11 cellular contexts compared by ENCODE assay signal in the genomic region with DNA sequence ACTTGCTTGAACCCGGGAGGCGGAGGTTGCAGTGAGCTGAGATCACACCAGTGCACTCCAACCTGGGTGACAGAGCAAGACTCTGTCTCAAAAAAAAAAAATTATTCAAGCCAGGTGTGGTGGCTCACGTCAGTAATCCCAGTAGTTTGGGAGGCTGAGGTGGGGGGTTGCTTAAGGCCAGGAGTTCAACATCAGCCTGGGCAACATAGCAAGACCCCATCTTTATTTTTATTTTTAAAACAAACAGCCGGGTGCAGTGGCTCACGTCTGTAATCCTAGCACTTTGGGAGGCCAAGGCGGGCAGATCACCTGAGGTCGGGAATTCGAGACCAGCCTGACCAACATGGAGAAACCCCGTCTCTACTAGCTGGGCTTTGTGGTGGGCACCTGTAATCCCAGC. TPM values are rescaled to one million over a fixed set of nuclear protein-coding genes. Genes with fewer than 3 reads are reported as not detected.
A peak's percentile ranks its signal among the peaks of the same experiment; 100 is the strongest.
DNase-seq lines count a peak whose midpoint lies in the region; ATAC-seq, FAIRE-seq and TF ChIP-seq lines count a peak whose summit lies in the region.
"Not testable (repeated sequence)": the region's sequence is repeated elsewhere in the genome, so short reads cannot be mapped to it uniquely, and the experiment has no call there.
"Had no signal": no experiment of that assay in that cellular context is flagged by ENCODE, and none has a peak within 500 bp of the region (broad histone marks: within the 10 kb centered on the region; RNA-seq: fewer than 3 reads in every experiment).

No MANE protein-coding gene starts in this region.

- H3K9me1 ChIP-seq in K562 (ENCODE audit: control insufficient read depth, insufficient read depth, low read length) = not testable (repeated sequence)

- not testable (repeated sequence) for H3K9ac ChIP-seq in K562 (ENCODE audit: insufficient read depth in 1 of 2, low read depth in 2 of 2, low read length in 2 of 2)

- not testable (repeated sequence) for H3K27me3 Mint-ChIP-seq in T-helper 17 cell

- H3K27ac Mint-ChIP-seq in T-helper 17 cell = peak overlapping the region; percentile 45

- not testable (repeated sequence) for H3K4me1 ChIP-seq in HEK293 (ENCODE audit: control insufficient read depth, insufficient read depth, low read length); K562 (replicated peaks in 1 of 2; ENCODE audit: control insufficient read depth in 2 of 2, insufficient read depth in 2 of 2, low read length in 2 of 2)

- H3K4me3 ChIP-seq in HEK293 (ENCODE audit: low read depth, low read length); K562: not testable (repeated sequence)

- not testable (repeated sequence) for FAIRE-seq in K562 (lab: Jason Lieb, UNC)

- not testable (repeated sequence) for TF ChIP-seq CTCF in HEK293 (tag by site-specific recombination; IDR thresholded peaks at IDR 0.05); K562 (IDR thresholded peaks at IDR 0.05 in 2 of 3, conservative IDR thresholded peaks at IDR 0.05 in 1 of 3; ENCODE audit: insufficient read depth in 2 of 3, low read depth in 1 of 3, low read length in 3 of 3)

- not testable (repeated sequence) for H3K9me3 ChIP-seq in HEK293 (ENCODE audit: control insufficient read depth, insufficient read depth, low read depth, low read length); T-helper 17 cell (ENCODE audit: control insufficient read depth, low read length, poor library complexity, severe bottlenecking); K562 (replicated peaks; ENCODE audit: control insufficient read depth, insufficient read depth, low read depth, low read length)

- CTCF ChIA-PET in HEK293 (lab: Yijun Ruan, JAX); K562 (lab: Yijun Ruan, JAX; ENCODE audit: low intra/inter-chr PET ratio): not testable (repeated sequence)

- in situ Hi-C loops in K562 (cut with MboI) = not testable (repeated sequence)

- not testable (repeated sequence) for H3K27ac ChIP-seq in HEK293 (ENCODE audit: extremely low read depth, low read depth, low read length); K562 (ENCODE audit: extremely low read depth, low read depth, low read length)

- POLR2A ChIA-PET in HEK293 (lab: Yijun Ruan, JAX) = not testable (repeated sequence)
- POLR2A ChIA-PET in K562 (lab: Yijun Ruan, JAX) = interaction anchor here (1.0 to 1.2 kb wide), 3 partner anchors 12 to 18 kb away, joined by 3 to 4 read pairs (median 3); a partner anchor contains a TSS

- not testable (repeated sequence) for BruUV-seq in K562 (replicated peaks; lab: Mats Ljungman, UMichigan)

- not testable (repeated sequence) for TF ChIP-seq RAD21 in K562 (CRISPR knock-in tag; conservative IDR thresholded peaks at IDR 0.05 in 1 of 2, IDR thresholded peaks at IDR 0.05 in 1 of 2)

- H3K4me1 Mint-ChIP-seq in T-helper 17 cell = not testable (repeated sequence)

- WGBS in K562 (ENCODE audit: insufficient coverage, low coverage, missing lambda C conversion rate) = 9% methylated on average over 9 of the region's 9 CpGs

- H3K27me3 ChIP-seq in K562 (ENCODE audit: control insufficient read depth in 2 of 2, insufficient read depth in 2 of 2, low read length in 2 of 2) = peaks cover 26 to 62% of the 10 kb centered on the region in 2 experiments; a peak in 4 of 5 replicates

- not testable (repeated sequence) for H3K4me3 Mint-ChIP-seq in T-helper 17 cell

- TF ChIP-seq EP300 in K562 (IDR thresholded peaks at IDR 0.05; ENCODE audit: low read length) = not testable (repeated sequence)

- not testable (repeated sequence) for ATAC-seq in T-helper 17 cell, K562

- not testable (repeated sequence) for DNase-seq in T-helper 17 cell; K562 (ENCODE audit: extremely low read depth in 1 of 4, low spot score in 3 of 4)
- peak; percentile 5 for DNase-seq in posterior vena cava (ENCODE audit: low spot score)

- not testable (repeated sequence) for H3K79me2 ChIP-seq in K562 (ENCODE audit: control insufficient read depth, insufficient read depth, low read length)

- not testable (repeated sequence) for H4K20me1 ChIP-seq in K562 (replicated peaks; ENCODE audit: control insufficient read depth, insufficient read depth, low read length)

- not testable (repeated sequence) for H3K36me3 ChIP-seq in HEK293 (ENCODE audit: control insufficient read depth in 2 of 2, insufficient read depth in 1 of 2, low read length in 2 of 2); K562 (ENCODE audit: control insufficient read depth, insufficient read depth, low read length)

- intact Hi-C loops in K562 (cut with micrococcal nuclease); posterior vena cava (cut with DNase I): not testable (repeated sequence)

- H3K36me3 Mint-ChIP-seq in T-helper 17 cell (ENCODE audit: low read depth) = not testable (repeated sequence)

- H2AFZ ChIP-seq in K562 (ENCODE audit: low read depth, low read length) = not testable (repeated sequence)

- H3K4me2 ChIP-seq in K562 (ENCODE audit: insufficient read depth, low read length) = not testable (repeated sequence)

- not testable (repeated sequence) for TF ChIP-seq POLR2A in K562 (conservative IDR thresholded peaks at IDR 0.05)

TF ChIP-seq in HEK293, 187 proteins besides CTCF, POLR2A, EP300 and RAD21:
- peak; percentile 57; the same call in 1 of the 2 replicates for TF ChIP-seq ZNF121 (tag by site-specific recombination; IDR thresholded peaks at IDR 0.05)

TF ChIP-seq in K562, 482 proteins besides CTCF, POLR2A, EP300 and RAD21:
- TF ChIP-seq ZNF121 (CRISPR knock-in tag; conservative IDR thresholded peaks at IDR 0.05) = peak; percentile 68
TF ChIP-seq in K562: peak in this region for 1; not testable (repeated sequence) for 481.

RNA-seq across cellular contexts. Expression of a gene that starts 12.0 kb away (rescaled TPM):
- 1 to 10 TPM; 2.1 TPM for total RNA-seq in T-helper 17 cell
- total RNA-seq in K562 (2011; cell fraction: chromatin; rRNA removed; ENCODE audit: low replicate concordance) = not detected in 2 replicates
- total RNA-seq in K562 (2011; cell fraction: nucleolus; rRNA removed) = not detected in 2 replicates
- not detected in 2 replicates for total RNA-seq in K562 (2011; cell fraction: nucleoplasm; rRNA removed)
- not detected in 2 replicates for total RNA-seq in K562 (2014; rRNA removed)
- total RNA-seq in K562 (2014; rRNA removed; fragmentation: Illumina TruSeq; extraction: Trizol) = not detected in 2 replicates
- total RNA-seq in K562 (2015; rRNA removed; fragmentation: Illumina TruSeq; extraction: Trizol) = not detected in 2 replicates
- 0.31 TPM in 1 of 2 replicates, not detected in the other for total RNA-seq in K562 (2021)
- 0.14 TPM in 1 of 2 replicates, not detected in the other for polyA plus RNA-seq in K562 (2011; rRNA removed)
- not detected in 2 replicates for polyA plus RNA-seq in K562 (2011; cell fraction: cytosol; rRNA removed)
- polyA plus RNA-seq in K562 (2011; cell fraction: nucleus; rRNA removed) = not detected in 2 replicates
- not detected in 2 replicates for polyA plus RNA-seq in K562 (2012)
- polyA plus RNA-seq in K562 (2014; fragmentation: Illumina TruSeq; extraction: Trizol) = not detected in 2 replicates
- polyA plus RNA-seq in K562 (2014; fragmentation: Nextera tagmentation; extraction: Ambion mirVana) = not detected
- polyA plus RNA-seq in K562 (2014; rRNA removed) = not detected in 2 replicates
- polyA minus RNA-seq in K562 (2011; rRNA and poly(A)+ RNA removed) = not detected in 2 replicates
- polyA minus RNA-seq in K562 (2011; cell fraction: cytosol; rRNA and poly(A)+ RNA removed) = not detected in 2 replicates
- not detected in 2 replicates for polyA minus RNA-seq in K562 (2011; cell fraction: nucleus; rRNA and poly(A)+ RNA removed)
- total RNA-seq in posterior vena cava = not detected
- total RNA-seq: A172, A673, Daoy had no signal
- polyA plus RNA-seq: A549, AG04450, BJ, CD14-positive monocyte had no signal

RNA-seq across cellular contexts. Expression of a gene that starts 17.5 kb away (rescaled TPM):
- 10 to 100 TPM; 23.8 to 26.4 TPM for total RNA-seq in T-helper 17 cell
- 240 and 339 TPM in 2 replicates for total RNA-seq in K562 (2011; cell fraction: chromatin; rRNA removed; ENCODE audit: low replicate concordance)
- total RNA-seq in K562 (2011; cell fraction: nucleolus; rRNA removed) = 136 TPM in 2 replicates
- 241 and 294 TPM in 2 replicates for total RNA-seq in K562 (2011; cell fraction: nucleoplasm; rRNA removed)
- total RNA-seq in K562 (2014; rRNA removed) = 16.4 and 18.5 TPM in 2 replicates
- total RNA-seq in K562 (2014; rRNA removed; fragmentation: Illumina TruSeq; extraction: Trizol) = 26.3 and 28.1 TPM in 2 replicates
- total RNA-seq in K562 (2015; rRNA removed; fragmentation: Illumina TruSeq; extraction: Trizol) = 26.1 and 26.8 TPM in 2 replicates
- 26.8 and 28.8 TPM in 2 replicates for total RNA-seq in K562 (2021)
- polyA plus RNA-seq in K562 (2011; rRNA removed) = 59.1 and 72.5 TPM in 2 replicates
- 29.7 and 73.8 TPM in 2 replicates for polyA plus RNA-seq in K562 (2011; cell fraction: cytosol; rRNA removed)
- 141 and 221 TPM in 2 replicates for polyA plus RNA-seq in K562 (2011; cell fraction: nucleus; rRNA removed)
- 15.6 and 24.5 TPM in 2 replicates for polyA plus RNA-seq in K562 (2012)
- 28.6 and 31.2 TPM in 2 replicates for polyA plus RNA-seq in K562 (2014; fragmentation: Illumina TruSeq; extraction: Trizol)
- polyA plus RNA-seq in K562 (2014; fragmentation: Nextera tagmentation; extraction: Ambion mirVana) = 10 to 100 TPM; 11.7 to 14.7 TPM
- 26.0 and 28.8 TPM in 2 replicates for polyA plus RNA-seq in K562 (2014; rRNA removed)
- 123 and 151 TPM in 2 replicates for polyA minus RNA-seq in K562 (2011; rRNA and poly(A)+ RNA removed)
- polyA minus RNA-seq in K562 (2011; cell fraction: cytosol; rRNA and poly(A)+ RNA removed) = 22.1 and 24.2 TPM in 2 replicates
- 72.0 and 137 TPM in 2 replicates for polyA minus RNA-seq in K562 (2011; cell fraction: nucleus; rRNA and poly(A)+ RNA removed)
- 10 to 100 TPM; 50.7 to 59.0 TPM for total RNA-seq in posterior vena cava
